In the genomic region with DNA sequence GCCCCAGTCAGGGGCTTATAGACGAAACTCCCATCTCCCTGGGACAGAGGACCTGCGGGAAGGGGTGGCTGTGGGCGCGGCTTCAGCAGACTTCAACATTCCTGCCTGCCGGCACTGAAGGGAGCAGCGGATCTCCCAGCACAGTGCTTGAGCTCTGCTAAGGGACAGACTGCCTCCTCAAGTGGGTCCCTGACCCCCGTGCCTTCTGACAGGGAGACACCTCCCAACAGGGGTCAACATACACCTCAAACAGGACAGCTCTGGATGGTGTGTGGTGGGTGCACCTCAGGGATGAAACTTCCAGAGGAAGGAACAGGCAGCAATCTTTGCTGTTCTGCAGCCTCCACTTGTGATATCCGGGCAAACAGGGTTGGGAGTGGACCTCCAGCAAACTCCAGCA, we compare ENCODE assay signal across 6 cellular contexts. TPM values are rescaled to one million over a fixed set of nuclear protein-coding genes. Genes with fewer than 3 reads are reported as not detected.
"Had no signal": no experiment of that assay in that cellular context is flagged by ENCODE, and none has a peak within 500 bp of the region (broad histone marks: within the 10 kb centered on the region; RNA-seq: fewer than 3 reads in every experiment).

No MANE protein-coding gene starts in this region.

RNA-seq across cellular contexts. Expression of gene ACKR4, which starts 9.6 kb away (rescaled TPM):
- total RNA-seq: activated CD4-positive, alpha-beta memory T cell treated with anti-CD3 and anti-CD28 coated beads, Interleukin-2, amount 10 ng/mL, durations not matched to agents 7 days and 5 days; activated naive CD4-positive, alpha-beta T cell treated with anti-CD3 and anti-CD28 coated beads for 36 hours; activated naive CD8-positive, alpha-beta T cell treated with anti-CD3 and anti-CD28 coated beads, Interleukin-2, amount 10 ng/mL, durations not matched to agents 7 days and 5 days; activated T-cell treated with anti-CD3 and anti-CD28 coated beads, Interleukin-2, amount 50 U/mL, for 72 hours; T-helper 2 cell treated with Interferon-gamma antibody and Interleukin-4, amounts not matched to agents 100 ng/mL and 5 ng/mL, for 36 hours had no signal
- polyA plus RNA-seq: naive thymus-derived CD4-positive, alpha-beta T cell had no signal
